In genomic region chr15:37014137-37014536, GRCh38 we compare ENCODE assay signal across 20 cellular contexts.
A peak's percentile ranks its signal among the peaks of the same experiment; 100 is the strongest.
DNase-seq lines count a peak whose midpoint lies in the region; ATAC-seq, FAIRE-seq and TF ChIP-seq lines count a peak whose summit lies in the region.
"Had no signal": no experiment of that assay in that cellular context is flagged by ENCODE, and none has a peak within 500 bp of the region (broad histone marks: within the 10 kb centered on the region; RNA-seq: fewer than 3 reads in every experiment).

No MANE protein-coding gene starts in this region.

- peaks cover 51% of the 10 kb centered on the region for H3K79me2 ChIP-seq in astrocyte (ENCODE audit: insufficient read depth, low read length)

- H3K4me2 ChIP-seq in astrocyte (ENCODE audit: low read length): no peak overlapping the region

- H3K27me3 Mint-ChIP-seq in astrocyte (ENCODE audit: low read depth, unreplicated experiment): no peaks in the 10 kb centered on the region
- H3K27me3 Mint-ChIP-seq in naive thymus-derived CD8-positive, alpha-beta T cell: peaks cover 0 to 21% (median 3%) of the 10 kb centered on the region in 5 donors
- H3K27me3 Mint-ChIP-seq: CD4-positive, alpha-beta T cell; naive B cell had no signal

- no peaks in the 10 kb centered on the region for H3K9me3 Mint-ChIP-seq in astrocyte (ENCODE audit: unreplicated experiment)
- peaks cover 0 to 5% (median 0%) of the 10 kb centered on the region in 9 donors for H3K9me3 Mint-ChIP-seq in naive thymus-derived CD8-positive, alpha-beta T cell
- H3K9me3 Mint-ChIP-seq: CD4-positive, alpha-beta T cell had no signal

- no peak for TF ChIP-seq CTCF in heart right ventricle (IDR thresholded peaks at IDR 0.05)
- no peak for TF ChIP-seq CTCF in astrocyte (IDR thresholded peaks at IDR 0.05; ENCODE audit: insufficient read depth, low read depth, low read length)
- TF ChIP-seq CTCF in right atrium auricular region (IDR thresholded peaks at IDR 0.05): no peak
- no peak for TF ChIP-seq CTCF in uterus (IDR thresholded peaks at IDR 0.05)
- TF ChIP-seq CTCF in foreskin keratinocyte (conservative IDR thresholded peaks at IDR 0.05): no peak

- 45 to 49% methylated on average over 2 of the region's 2 CpGs for WGBS in heart right ventricle, 2 donors

- H3K27ac ChIP-seq in heart right ventricle (peak overlapping the region in 8 of 10 donors; percentile 66 to 89 (median 79)), astrocyte (ENCODE audit: low read depth, low read length) (peak overlapping the region; percentile 85), right atrium auricular region (peak overlapping the region; percentile 15 to 66), uterus (peak overlapping the region; percentile 74 to 81), foreskin keratinocyte (no peak overlapping the region)
- H3K27ac ChIP-seq: brain microvascular endothelial cell, thyroid gland had no signal

- H3K4me1 Mint-ChIP-seq in astrocyte (ENCODE audit: low read depth, unreplicated experiment): peaks cover 4% of the 10 kb centered on the region
- H3K4me1 Mint-ChIP-seq in naive thymus-derived CD8-positive, alpha-beta T cell: no peaks in the 10 kb centered on the region
- H3K4me1 Mint-ChIP-seq: naive B cell had no signal

- H4K20me1 ChIP-seq in astrocyte (ENCODE audit: insufficient read depth, low read length): peaks cover 17% of the 10 kb centered on the region

- H3K4me3 Mint-ChIP-seq in astrocyte (ENCODE audit: unreplicated experiment): no peak overlapping the region
- no peak overlapping the region for H3K4me3 Mint-ChIP-seq in naive thymus-derived CD8-positive, alpha-beta T cell
- H3K4me3 Mint-ChIP-seq: CD4-positive, alpha-beta T cell; naive B cell had no signal

- H3K9me3 ChIP-seq in heart right ventricle (no peaks in the 10 kb centered on the region), astrocyte (ENCODE audit: insufficient read depth, low read depth, low read length) (no peaks in the 10 kb centered on the region), right atrium auricular region (no peaks in the 10 kb centered on the region), uterus (no peaks in the 10 kb centered on the region)
- H3K9me3 ChIP-seq: thyroid gland had no signal

- no peak overlapping the region for H2AFZ ChIP-seq in astrocyte (ENCODE audit: low read depth, low read length)

- no peak overlapping the region for H3K27ac Mint-ChIP-seq in astrocyte (ENCODE audit: unreplicated experiment)
- H3K27ac Mint-ChIP-seq in naive thymus-derived CD8-positive, alpha-beta T cell: no peak overlapping the region
- H3K27ac Mint-ChIP-seq: CD4-positive, alpha-beta T cell; naive B cell had no signal

- H3K4me3 ChIP-seq in heart right ventricle (no peak overlapping the region), astrocyte (ENCODE audit: insufficient read depth, low read depth, low read length) (no peak overlapping the region), right atrium auricular region (no peak overlapping the region), uterus (no peak overlapping the region)
- H3K4me3 ChIP-seq: thyroid gland had no signal

- H3K27me3 ChIP-seq in heart right ventricle (no peaks in the 10 kb centered on the region), astrocyte (ENCODE audit: insufficient read depth, low read length) (no peaks in the 10 kb centered on the region), right atrium auricular region (no peaks in the 10 kb centered on the region), uterus (no peaks in the 10 kb centered on the region), foreskin keratinocyte (no peaks in the 10 kb centered on the region)
- H3K27me3 ChIP-seq: brain microvascular endothelial cell, thyroid gland had no signal

- ATAC-seq in heart right ventricle (peak in 1 of 8 donors; percentile 11), Right ventricle myocardium superior (ENCODE audit: poor library complexity) (no peak), foreskin keratinocyte (no peak), GM19452 (IDR thresholded peaks at IDR 0.05; ENCODE audit: unreplicated experiment) (no peak)
- ATAC-seq in naive thymus-derived CD8-positive, alpha-beta T cell: no peak

- no peaks in the 10 kb centered on the region for H3K36me3 ChIP-seq in heart right ventricle
- H3K36me3 ChIP-seq in astrocyte (ENCODE audit: insufficient read depth, low read length): peaks cover 3% of the 10 kb centered on the region
- H3K36me3 ChIP-seq in right atrium auricular region: no peaks in the 10 kb centered on the region
- H3K36me3 ChIP-seq in uterus: no peaks in the 10 kb centered on the region
- H3K36me3 ChIP-seq: brain microvascular endothelial cell, thyroid gland had no signal

- H3K9ac ChIP-seq in astrocyte (ENCODE audit: low read length): peak overlapping the region; percentile 65

- intact Hi-C loops in heart right ventricle (cut with DNase I): loop anchor here in 1 of 10 donors (10.0 kb wide), 1 partner anchor 81 kb away; no protein-coding TSS in a partner anchor
- intact Hi-C loops in Right ventricle myocardium superior (cut with DNase I): no loop called here
- intact Hi-C loops in uterus (cut with DNase I; ENCODE audit: low total_unique reads): no loop called here

- DNase-seq in heart right ventricle: no peak
- no peak for DNase-seq in Right ventricle myocardium superior
- peak; percentile 61 for DNase-seq in astrocyte (ENCODE audit: low read depth)
- no peak for DNase-seq in right atrium auricular region (ENCODE audit: low spot score)
- no peak for DNase-seq in uterus
- DNase-seq in foreskin keratinocyte: no peak
- DNase-seq in naive thymus-derived CD8-positive, alpha-beta T cell: no peak
- DNase-seq: activated naive CD4-positive, alpha-beta T cell treated with Interleukin-2 at 50 U/mL for 16 hours; activated T-cell treated with anti-CD3 and anti-CD28 coated beads for 4 hours; brain microvascular endothelial cell; CD4-positive, alpha-beta T cell; dermis blood vessel endothelial cell; GOT3; MM.1S; naive B cell; NCI-H1694; NCI-H345; stimulated activated CD4-positive, alpha-beta T cell treated with anti-CD3 and anti-CD28 coated beads, Interleukin-12 subunit alpha, Interleukin-12 subunit beta, amount 100 ng/mL, for 4 hours; thyroid gland had no signal

- FAIRE-seq in astrocyte (lab: Jason Lieb, UNC): peak; percentile 32

- TF ChIP-seq POLR2A in uterus (IDR thresholded peaks at IDR 0.05): no peak

- H3K4me1 ChIP-seq in heart right ventricle (peaks cover 5 to 68% (median 29%) of the 10 kb centered on the region in 9 donors), astrocyte (ENCODE audit: insufficient read depth, low read length) (peaks cover 27% of the 10 kb centered on the region), right atrium auricular region (peaks cover 0 to 20% of the 10 kb centered on the region in 2 donors), uterus (peaks cover 0 to 18% of the 10 kb centered on the region in 2 donors), foreskin keratinocyte (peaks cover 26% of the 10 kb centered on the region)
- H3K4me1 ChIP-seq: thyroid gland had no signal

- POLR2A ChIA-PET in naive thymus-derived CD8-positive, alpha-beta T cell (lab: Charles Lee): no interaction called here

- no peaks in the 10 kb centered on the region for H3K36me3 Mint-ChIP-seq in astrocyte (ENCODE audit: low read depth, unreplicated experiment)
- H3K36me3 Mint-ChIP-seq in naive thymus-derived CD8-positive, alpha-beta T cell: no peaks in the 10 kb centered on the region
- H3K36me3 Mint-ChIP-seq: naive B cell had no signal
